Comparison of ENCODE assay signal across 8 cellular contexts in the genomic region with DNA sequence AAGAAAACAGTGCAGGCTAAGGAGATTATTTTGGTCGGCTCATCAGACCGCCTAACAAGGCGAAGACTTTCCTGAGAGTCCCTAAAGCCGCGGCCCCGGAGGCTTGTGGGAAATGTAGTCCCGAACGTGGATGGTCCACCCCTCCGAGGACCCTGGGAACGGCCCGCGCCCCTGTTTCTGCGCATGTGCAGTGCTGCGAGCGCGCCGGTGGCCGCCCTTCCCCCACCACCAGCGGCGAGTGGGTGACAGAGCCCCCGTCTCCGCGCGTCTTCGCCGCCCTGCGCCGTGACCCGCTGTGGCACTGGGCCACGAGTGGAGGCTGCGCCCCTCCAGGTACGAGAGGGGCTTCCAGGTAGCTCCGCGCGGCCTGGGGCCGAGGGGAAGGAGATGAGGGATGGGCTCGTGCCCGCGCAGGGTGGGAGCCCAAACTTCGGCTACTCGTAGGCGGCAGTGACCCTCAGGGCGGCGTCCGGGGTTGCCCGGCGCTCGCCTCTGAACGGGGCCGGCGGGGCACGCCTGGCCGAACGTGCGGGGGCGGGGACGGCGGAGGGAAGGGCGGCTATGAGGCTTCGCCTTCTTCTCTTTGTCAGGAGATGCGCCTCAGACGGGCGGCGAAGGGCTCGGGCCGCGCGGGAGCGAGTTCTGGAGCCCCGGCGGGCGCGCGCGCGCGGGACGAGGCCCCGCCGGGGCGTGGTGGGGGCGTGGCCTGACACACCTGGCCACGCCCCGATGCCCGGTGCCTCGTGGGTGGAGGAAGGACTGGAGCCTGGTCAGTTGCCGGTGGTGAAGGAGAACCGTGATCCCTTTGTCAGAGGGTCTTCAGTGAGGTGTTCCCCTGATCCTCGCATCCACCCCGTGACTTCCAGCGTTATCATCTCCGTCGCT. TPM values are rescaled to one million over a fixed set of nuclear protein-coding genes. Genes with fewer than 3 reads are reported as not detected.
DNase-seq lines count a peak whose midpoint lies in the region; ATAC-seq and TF ChIP-seq lines count a peak whose summit lies in the region.

TSS of gene ZFP1 (plus strand) at position 214 of the 885 bp plus-strand sequence. CDS start 4,428 bp downstream, outside the sequence.

- H3K27ac ChIP-seq in ascending aorta (peak within 1 kb of the TSS; percentile 93 to 99), rectal smooth muscle tissue (ENCODE audit: low read depth, low read length) (peak within 1 kb of the TSS; percentile 99), aorta (ENCODE audit: low read depth in 1 of 2, low read length in 2 of 2) (peak within 1 kb of the TSS in 1 of 2 donors; percentile 97)

- DNase-seq in NCI-H2029 treated with DMSO at 0.1 percent for 48 hours (lab: John Stamatoyannopoulos, UW) (peak; percentile 23), T-helper 22 cell (ENCODE audit: low read depth) (peak; percentile 86), ascending aorta (ENCODE audit: low spot score in 2 of 2) (peak; percentile 83 to 98), hepatic stellate cell (ENCODE audit: low spot score) (peak; percentile 95), aorta (peak; percentile 97 to 99)

- H3K4me1 ChIP-seq in ascending aorta (peaks cover 0 to 6% of the 10 kb centered on the region in 2 donors), rectal smooth muscle tissue (ENCODE audit: control insufficient read depth, insufficient read depth, low read length) (no peaks in the 10 kb centered on the region), aorta (ENCODE audit: control insufficient read depth in 1 of 2, insufficient read depth in 2 of 2, low read length in 2 of 2) (no peaks in the 10 kb centered on the region)

- H3K36me3 ChIP-seq in ascending aorta, result peaks cover 2 to 12% of the 10 kb centered on the region in 2 donors
- H3K36me3 ChIP-seq in rectal smooth muscle tissue (ENCODE audit: control insufficient read depth, insufficient read depth, low read length), result peaks cover 3% of the 10 kb centered on the region
- no peaks in the 10 kb centered on the region for H3K36me3 ChIP-seq in aorta (ENCODE audit: control insufficient read depth in 1 of 2, insufficient read depth in 2 of 2, low read length in 1 of 2)

- peak within 1 kb of the TSS; percentile 90 for H3K9ac ChIP-seq in rectal smooth muscle tissue (ENCODE audit: low read length)

- ATAC-seq in GM18511 (IDR thresholded peaks at IDR 0.05; ENCODE audit: unreplicated experiment), result peak; percentile 90
- peak; percentile 80 for ATAC-seq in HG03025 (IDR thresholded peaks at IDR 0.05; ENCODE audit: low FRiP score, unreplicated experiment)
- ATAC-seq in aorta (ENCODE audit: low FRiP score), result peak; percentile 99

- no peak for TF ChIP-seq CTCF in ascending aorta (IDR thresholded peaks at IDR 0.05)

- H3K9me3 ChIP-seq in ascending aorta (peaks cover 8 to 20% of the 10 kb centered on the region in 2 donors), aorta (ENCODE audit: control insufficient read depth, low read length) (no peaks in the 10 kb centered on the region)

- 0% methylated on average over 52 to 93 of the region's 93 CpGs for WGBS in aorta, 2 donors

- intact Hi-C loops in ascending aorta (cut with DNase I), result loop anchor here (1.0 to 10.0 kb wide), 6 partner anchors 32 to 474 kb away; partner anchors contain the start of genes ADAT1, LDHD, MLKL and WDR59
- intact Hi-C loops in aorta (cut with DNase I), result no loop called here

- H3K4me3 ChIP-seq in ascending aorta, result peak within 1 kb of the TSS; percentile 99 to 100
- H3K4me3 ChIP-seq in rectal smooth muscle tissue (ENCODE audit: low read length), result peak within 1 kb of the TSS; percentile 99
- peak within 1 kb of the TSS; percentile 80 to 98 for H3K4me3 ChIP-seq in aorta (ENCODE audit: low read length in 2 of 2)

- H3K27me3 ChIP-seq in ascending aorta (no peaks in the 10 kb centered on the region), rectal smooth muscle tissue (ENCODE audit: control insufficient read depth, insufficient read depth, low read length) (no peaks in the 10 kb centered on the region), aorta (ENCODE audit: control insufficient read depth in 1 of 2, insufficient read depth in 2 of 2, low read length in 1 of 2) (no peaks in the 10 kb centered on the region)

RNA-seq across cellular contexts. Expression of gene ZFP1, which starts in this region (rescaled TPM):
- total RNA-seq in ascending aorta, result 6.8 TPM
- total RNA-seq in aorta, result 10 to 100 TPM; 13.1 to 19.2 TPM
- polyA plus RNA-seq in aorta, result 1 to 10 TPM; 3.9 to 6.3 TPM

Comparison
In these comparisons a context has a peak if more than half of its experiments do, and no peak if none do; other contexts are left out.
1. DNase-seq: peak in every context shown above with its lines; median percentile 98 in aorta; 95 in hepatic stellate cell; 90 in ascending aorta; 86 in T-helper 22 cell; 23 in NCI-H2029 treated with DMSO at 0.1 percent for 48 hours.